Comparison of ENCODE assay signal across 19 cellular contexts in the genomic region with DNA sequence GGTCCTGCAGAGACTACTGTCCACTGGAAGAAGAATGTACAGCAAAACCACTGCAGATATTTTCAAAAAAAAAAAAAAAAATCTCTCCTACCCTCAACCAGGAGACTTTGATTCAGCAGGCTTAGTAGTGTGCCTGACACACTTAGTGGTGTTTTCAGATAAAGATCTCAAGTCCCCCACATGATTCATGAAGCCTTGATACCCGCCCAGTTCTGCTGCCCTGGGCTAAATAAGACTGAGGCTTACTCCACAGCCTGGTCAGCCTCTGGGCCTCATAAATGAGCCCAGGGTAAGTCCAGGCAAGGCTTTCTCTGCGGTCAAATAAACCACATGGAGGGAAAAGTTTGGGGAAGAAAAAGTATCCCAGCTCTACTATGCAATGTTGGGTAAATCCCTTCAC.
"Had no signal": no experiment of that assay in that cellular context is flagged by ENCODE, and none has a peak within 500 bp of the region (broad histone marks: within the 10 kb centered on the region; RNA-seq: fewer than 3 reads in every experiment).

No MANE protein-coding gene starts in this region.

- H3K4me3 Mint-ChIP-seq: immature natural killer cell, memory B cell, mesothelial cell of epicardium, natural killer cell, neural crest cell had no signal

- DNase-seq: dermis blood vessel endothelial cell; esophagus squamous epithelium; foreskin fibroblast; glutamatergic neuron; immature natural killer cell; left lung; lower lobe of right lung; natural killer cell; posterior cingulate gyrus; sigmoid colon; stimulated activated CD4-positive, alpha-beta T cell treated with anti-CD3 and anti-CD28 coated beads, Interleukin-2, amount 100 ng/mL, for 24 hours; stimulated activated CD4-positive, alpha-beta T cell treated with anti-CD3 and anti-CD28 coated beads, Interleukin-4, amount 100 ng/mL, for 4 hours; stimulated activated naive CD4-positive, alpha-beta T cell; tibial artery; upper lobe of right lung had no signal

- H3K36me3 Mint-ChIP-seq: immature natural killer cell, mesothelial cell of epicardium, natural killer cell had no signal

- H3K9me3 Mint-ChIP-seq: immature natural killer cell, natural killer cell had no signal

- H3K27ac Mint-ChIP-seq: immature natural killer cell, memory B cell, mesothelial cell of epicardium, natural killer cell had no signal

- H3K4me1 Mint-ChIP-seq: immature natural killer cell, mesothelial cell of epicardium, natural killer cell had no signal

- ATAC-seq: gastroesophageal sphincter, left lung, lower lobe of right lung, natural killer cell, upper lobe of right lung had no signal
